ENCODE assay signal across 1 cellular context in the genomic region with DNA sequence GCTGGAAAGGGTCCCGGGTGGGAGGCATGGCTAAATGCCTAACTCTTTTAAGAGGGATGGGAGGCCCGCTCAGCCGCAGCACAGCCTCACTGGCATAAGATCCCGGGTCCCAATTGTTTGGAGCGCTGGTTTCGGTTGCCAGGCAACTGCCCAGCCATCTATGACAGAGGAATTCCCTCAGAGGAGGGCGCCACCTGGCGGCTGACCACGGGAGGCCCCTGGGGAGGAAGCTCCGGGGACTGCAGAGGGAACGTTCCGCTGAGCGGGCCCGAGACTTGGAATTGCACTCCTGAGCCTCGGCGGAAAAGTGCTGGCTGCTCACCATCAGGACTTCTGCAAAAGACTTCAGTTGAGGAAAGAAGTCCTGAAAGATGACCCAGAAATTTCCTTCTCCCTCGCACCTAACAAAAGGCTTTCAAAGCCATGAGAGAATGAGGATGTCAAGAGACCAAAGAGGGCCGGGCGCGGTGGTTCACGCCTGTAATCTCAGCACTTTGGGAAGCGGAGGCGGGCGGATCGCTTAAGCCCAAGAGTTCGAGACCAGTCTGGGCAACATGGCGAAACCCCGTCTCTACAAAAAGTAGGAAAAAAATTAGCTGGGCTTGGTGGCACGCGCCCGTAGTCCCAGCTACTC.
TF ChIP-seq lines count a peak whose summit lies in the region.

No MANE protein-coding gene starts in this region.

TF ChIP-seq in GM12878, 131 proteins besides CTCF, POLR2A, EP300 and RAD21 (continued from another document and continues in another):
- TF ChIP-seq ZNF687 (IDR thresholded peaks at IDR 0.05), result 0 out of 2 replicates have a peak, but pooled peaks have one; percentile 26
- 0 out of 2 replicates have a peak, but pooled peaks have one; percentile 33 for TF ChIP-seq LARP7 (IDR thresholded peaks at IDR 0.05)
- 0 out of 2 replicates have a peak, but pooled peaks have one; percentile 41 for TF ChIP-seq CREM (IDR thresholded peaks at IDR 0.05; ENCODE audit: low read depth)
- TF ChIP-seq EZH2 (IDR thresholded peaks at IDR 0.05; ENCODE audit: borderline replicate concordance, control insufficient read depth, low read depth, low read length), result no peak
- TF ChIP-seq RBBP5 (conservative IDR thresholded peaks at IDR 0.05), result no peak
- TF ChIP-seq NR2C1 (IDR thresholded peaks at IDR 0.05), result no peak
- TF ChIP-seq MYB (IDR thresholded peaks at IDR 0.05; ENCODE audit: borderline replicate concordance, low read depth, low read length), result 0 out of 2 replicates have a peak, but pooled peaks have one; percentile 20
- TF ChIP-seq CHD2 (IDR thresholded peaks at IDR 0.05; ENCODE audit: borderline replicate concordance, low read depth, low read length), result no peak
- no peak for TF ChIP-seq NFYA (IDR thresholded peaks at IDR 0.05; ENCODE audit: borderline replicate concordance, low read depth, low read length)
- TF ChIP-seq USF1 (IDR thresholded peaks at IDR 0.05; ENCODE audit: borderline replicate concordance, extremely low read length, insufficient read depth, low read depth, low read length), result no peak
- TF ChIP-seq, protein P1, sequence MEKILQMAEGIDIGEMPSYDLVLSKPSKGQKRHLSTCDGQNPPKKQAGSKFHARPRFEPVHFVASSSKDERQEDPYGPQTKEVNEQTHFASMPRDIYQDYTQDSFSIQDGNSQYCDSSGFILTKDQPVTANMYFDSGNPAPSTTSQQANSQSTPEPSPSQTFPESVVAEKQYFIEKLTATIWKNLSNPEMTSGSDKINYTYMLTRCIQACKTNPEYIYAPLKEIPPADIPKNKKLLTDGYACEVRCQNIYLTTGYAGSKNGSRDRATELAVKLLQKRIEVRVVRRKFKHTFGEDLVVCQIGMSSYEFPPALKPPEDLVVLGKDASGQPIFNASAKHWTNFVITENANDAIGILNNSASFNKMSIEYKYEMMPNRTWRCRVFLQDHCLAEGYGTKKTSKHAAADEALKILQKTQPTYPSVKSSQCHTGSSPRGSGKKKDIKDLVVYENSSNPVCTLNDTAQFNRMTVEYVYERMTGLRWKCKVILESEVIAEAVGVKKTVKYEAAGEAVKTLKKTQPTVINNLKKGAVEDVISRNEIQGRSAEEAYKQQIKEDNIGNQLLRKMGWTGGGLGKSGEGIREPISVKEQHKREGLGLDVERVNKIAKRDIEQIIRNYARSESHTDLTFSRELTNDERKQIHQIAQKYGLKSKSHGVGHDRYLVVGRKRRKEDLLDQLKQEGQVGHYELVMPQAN (conservative IDR thresholded peaks at IDR 0.05), result no peak
- no peak for TF ChIP-seq ZSCAN29 (IDR thresholded peaks at IDR 0.05)
- no peak for TF ChIP-seq SPI1 (IDR thresholded peaks at IDR 0.05; ENCODE audit: borderline replicate concordance, insufficient read depth, low read depth, low read length)
- TF ChIP-seq, protein P2, sequence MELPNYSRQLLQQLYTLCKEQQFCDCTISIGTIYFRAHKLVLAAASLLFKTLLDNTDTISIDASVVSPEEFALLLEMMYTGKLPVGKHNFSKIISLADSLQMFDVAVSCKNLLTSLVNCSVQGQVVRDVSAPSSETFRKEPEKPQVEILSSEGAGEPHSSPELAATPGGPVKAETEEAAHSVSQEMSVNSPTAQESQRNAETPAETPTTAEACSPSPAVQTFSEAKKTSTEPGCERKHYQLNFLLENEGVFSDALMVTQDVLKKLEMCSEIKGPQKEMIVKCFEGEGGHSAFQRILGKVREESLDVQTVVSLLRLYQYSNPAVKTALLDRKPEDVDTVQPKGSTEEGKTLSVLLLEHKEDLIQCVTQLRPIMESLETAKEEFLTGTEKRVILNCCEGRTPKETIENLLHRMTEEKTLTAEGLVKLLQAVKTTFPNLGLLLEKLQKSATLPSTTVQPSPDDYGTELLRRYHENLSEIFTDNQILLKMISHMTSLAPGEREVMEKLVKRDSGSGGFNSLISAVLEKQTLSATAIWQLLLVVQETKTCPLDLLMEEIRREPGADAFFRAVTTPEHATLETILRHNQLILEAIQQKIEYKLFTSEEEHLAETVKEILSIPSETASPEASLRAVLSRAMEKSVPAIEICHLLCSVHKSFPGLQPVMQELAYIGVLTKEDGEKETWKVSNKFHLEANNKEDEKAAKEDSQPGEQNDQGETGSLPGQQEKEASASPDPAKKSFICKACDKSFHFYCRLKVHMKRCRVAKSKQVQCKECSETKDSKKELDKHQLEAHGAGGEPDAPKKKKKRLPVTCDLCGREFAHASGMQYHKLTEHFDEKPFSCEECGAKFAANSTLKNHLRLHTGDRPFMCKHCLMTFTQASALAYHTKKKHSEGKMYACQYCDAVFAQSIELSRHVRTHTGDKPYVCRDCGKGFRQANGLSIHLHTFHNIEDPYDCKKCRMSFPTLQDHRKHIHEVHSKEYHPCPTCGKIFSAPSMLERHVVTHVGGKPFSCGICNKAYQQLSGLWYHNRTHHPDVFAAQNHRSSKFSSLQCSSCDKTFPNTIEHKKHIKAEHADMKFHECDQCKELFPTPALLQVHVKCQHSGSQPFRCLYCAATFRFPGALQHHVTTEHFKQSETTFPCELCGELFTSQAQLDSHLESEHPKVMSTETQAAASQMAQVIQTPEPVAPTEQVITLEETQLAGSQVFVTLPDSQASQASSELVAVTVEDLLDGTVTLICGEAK (IDR thresholded peaks at IDR 0.05; ENCODE audit: borderline replicate concordance), result no peak
- TF ChIP-seq SMARCA5 (IDR thresholded peaks at IDR 0.05), result 0 out of 2 replicates have a peak, but pooled peaks have one; percentile 63
- no peak for TF ChIP-seq BRCA1 (IDR thresholded peaks at IDR 0.05; ENCODE audit: low read depth, low read length)
- TF ChIP-seq KDM1A (IDR thresholded peaks at IDR 0.05; ENCODE audit: borderline replicate concordance), result no peak
- TF ChIP-seq BCL11A (IDR thresholded peaks at IDR 0.05; ENCODE audit: low read depth, low read length), result no peak
- TF ChIP-seq SMC3 (IDR thresholded peaks at IDR 0.05; ENCODE audit: borderline replicate concordance, low read length), result peak; percentile 74
- no peak for TF ChIP-seq ZNF384 (IDR thresholded peaks at IDR 0.05; ENCODE audit: borderline replicate concordance, low read depth, low read length)
- peak; percentile 68; the same call in 1 of the 2 replicates for TF ChIP-seq ZBTB33 (IDR thresholded peaks at IDR 0.05)
- TF ChIP-seq HCFC1 (IDR thresholded peaks at IDR 0.05; ENCODE audit: low read length), result 0 out of 2 replicates have a peak, but pooled peaks have one; percentile 32
- 0 out of 2 replicates have a peak, but pooled peaks have one; percentile 49 for TF ChIP-seq TCF12 (IDR thresholded peaks at IDR 0.05; ENCODE audit: low read depth, low read length)
- TF ChIP-seq BHLHE40 (IDR thresholded peaks at IDR 0.05; ENCODE audit: borderline replicate concordance in 1 of 2, low read depth in 2 of 2, low read length in 1 of 2), result peak in 1 of 2 experiments; percentile 36; a peak in 1 of 4 replicates
- TF ChIP-seq, protein P3, sequence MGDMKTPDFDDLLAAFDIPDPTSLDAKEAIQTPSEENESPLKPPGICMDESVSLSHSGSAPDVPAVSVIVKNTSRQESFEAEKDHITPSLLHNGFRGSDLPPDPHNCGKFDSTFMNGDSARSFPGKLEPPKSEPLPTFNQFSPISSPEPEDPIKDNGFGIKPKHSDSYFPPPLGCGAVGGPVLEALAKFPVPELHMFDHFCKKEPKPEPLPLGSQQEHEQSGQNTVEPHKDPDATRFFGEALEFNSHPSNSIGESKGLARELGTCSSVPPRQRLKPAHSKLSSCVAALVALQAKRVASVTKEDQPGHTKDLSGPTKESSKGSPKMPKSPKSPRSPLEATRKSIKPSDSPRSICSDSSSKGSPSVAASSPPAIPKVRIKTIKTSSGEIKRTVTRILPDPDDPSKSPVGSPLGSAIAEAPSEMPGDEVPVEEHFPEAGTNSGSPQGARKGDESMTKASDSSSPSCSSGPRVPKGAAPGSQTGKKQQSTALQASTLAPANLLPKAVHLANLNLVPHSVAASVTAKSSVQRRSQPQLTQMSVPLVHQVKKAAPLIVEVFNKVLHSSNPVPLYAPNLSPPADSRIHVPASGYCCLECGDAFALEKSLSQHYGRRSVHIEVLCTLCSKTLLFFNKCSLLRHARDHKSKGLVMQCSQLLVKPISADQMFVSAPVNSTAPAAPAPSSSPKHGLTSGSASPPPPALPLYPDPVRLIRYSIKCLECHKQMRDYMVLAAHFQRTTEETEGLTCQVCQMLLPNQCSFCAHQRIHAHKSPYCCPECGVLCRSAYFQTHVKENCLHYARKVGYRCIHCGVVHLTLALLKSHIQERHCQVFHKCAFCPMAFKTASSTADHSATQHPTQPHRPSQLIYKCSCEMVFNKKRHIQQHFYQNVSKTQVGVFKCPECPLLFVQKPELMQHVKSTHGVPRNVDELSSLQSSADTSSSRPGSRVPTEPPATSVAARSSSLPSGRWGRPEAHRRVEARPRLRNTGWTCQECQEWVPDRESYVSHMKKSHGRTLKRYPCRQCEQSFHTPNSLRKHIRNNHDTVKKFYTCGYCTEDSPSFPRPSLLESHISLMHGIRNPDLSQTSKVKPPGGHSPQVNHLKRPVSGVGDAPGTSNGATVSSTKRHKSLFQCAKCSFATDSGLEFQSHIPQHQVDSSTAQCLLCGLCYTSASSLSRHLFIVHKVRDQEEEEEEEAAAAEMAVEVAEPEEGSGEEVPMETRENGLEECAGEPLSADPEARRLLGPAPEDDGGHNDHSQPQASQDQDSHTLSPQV (IDR thresholded peaks at IDR 0.05), result no peak
- no peak for TF ChIP-seq SKIL (IDR thresholded peaks at IDR 0.05; ENCODE audit: low read depth, poor library complexity, severe bottlenecking)
- no peak for TF ChIP-seq NR2C2 (IDR thresholded peaks at IDR 0.05; ENCODE audit: borderline replicate concordance, control insufficient read depth, insufficient read length, low read depth)
- no peak for TF ChIP-seq TARDBP (IDR thresholded peaks at IDR 0.05; ENCODE audit: borderline replicate concordance)
- TF ChIP-seq, protein P4, sequence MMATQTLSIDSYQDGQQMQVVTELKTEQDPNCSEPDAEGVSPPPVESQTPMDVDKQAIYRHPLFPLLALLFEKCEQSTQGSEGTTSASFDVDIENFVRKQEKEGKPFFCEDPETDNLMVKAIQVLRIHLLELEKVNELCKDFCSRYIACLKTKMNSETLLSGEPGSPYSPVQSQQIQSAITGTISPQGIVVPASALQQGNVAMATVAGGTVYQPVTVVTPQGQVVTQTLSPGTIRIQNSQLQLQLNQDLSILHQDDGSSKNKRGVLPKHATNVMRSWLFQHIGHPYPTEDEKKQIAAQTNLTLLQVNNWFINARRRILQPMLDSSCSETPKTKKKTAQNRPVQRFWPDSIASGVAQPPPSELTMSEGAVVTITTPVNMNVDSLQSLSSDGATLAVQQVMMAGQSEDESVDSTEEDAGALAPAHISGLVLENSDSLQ (IDR thresholded peaks at IDR 0.05), result no peak
